Comparison of ENCODE assay signal across 14 cellular contexts in genomic region chr2:10913501-10914271, GRCh38. TPM values are rescaled to one million over a fixed set of nuclear protein-coding genes. Genes with fewer than 3 reads are reported as not detected.
DNase-seq lines count a peak whose midpoint lies in the region; ATAC-seq and TF ChIP-seq lines count a peak whose summit lies in the region.
"Had no signal": no experiment of that assay in that cellular context is flagged by ENCODE, and none has a peak within 500 bp of the region (broad histone marks: within the 10 kb centered on the region; RNA-seq: fewer than 3 reads in every experiment).

No MANE protein-coding gene starts in this region.

- peaks cover 48% of the 10 kb centered on the region for H3K27me3 Mint-ChIP-seq in H9 (ENCODE audit: low read depth)
- peaks cover 37% of the 10 kb centered on the region for H3K27me3 Mint-ChIP-seq in WTC11 (ENCODE audit: low read depth)
- peaks cover 37 to 58% of the 10 kb centered on the region in 2 donors for H3K27me3 Mint-ChIP-seq in natural killer cell (ENCODE audit: low read depth in 2 of 2)

- H2BK15ac ChIP-seq in H9 (ENCODE audit: low read depth, low read length), result no peak overlapping the region

- H4K91ac ChIP-seq in H9 (ENCODE audit: insufficient read length, low read depth, low read length), result no peak overlapping the region

- no peak overlapping the region for H2AK5ac ChIP-seq in H9 (ENCODE audit: insufficient read length, low read length)

- no peak overlapping the region for H2BK12ac ChIP-seq in H9 (ENCODE audit: insufficient read length, low read depth, low read length)

- no peak overlapping the region for H2BK120ac ChIP-seq in H9 (ENCODE audit: low read depth, low read length, poor library complexity, severe bottlenecking)

- no peak overlapping the region for H3K18ac ChIP-seq in H9 (ENCODE audit: insufficient read length, low read depth, low read length)

- no peak overlapping the region for H3K27ac ChIP-seq in H9 (ENCODE audit: insufficient read length, low read depth, low read length)
- H3K27ac ChIP-seq: colonic mucosa had no signal

- CTCF ChIA-PET in WTC11 (lab: Charles Lee), result interaction anchor here (0.6 to 6.8 kb wide), 18 partner anchors 8 to 217 kb away, joined by 3 to 84 read pairs (median 4); a partner anchor contains a TSS

- H3K4me1 Mint-ChIP-seq in H9 (peaks cover 29 to 56% of the 10 kb centered on the region in 2 experiments), WTC11 (peaks cover 37% of the 10 kb centered on the region), natural killer cell (no peaks in the 10 kb centered on the region)

- no CpG with 5 or more reads among the region's 38 CpGs for whole genome bisulfite sequencing in H9 (ENCODE audit: extremely low coverage, insufficient read length, low lambda C conversion rate)

- H3K4me2 ChIP-seq in H9 (ENCODE audit: insufficient read depth, insufficient read length, low read length), result no peak overlapping the region

- no peaks in the 10 kb centered on the region; the same call in 1 of the 2 replicates for H3K4me1 ChIP-seq in H9 (ENCODE audit: insufficient read depth, low read length)
- H3K4me1 ChIP-seq: colonic mucosa had no signal

- H3K27ac Mint-ChIP-seq in H9 (no peak overlapping the region), WTC11 (no peak overlapping the region), natural killer cell (no peak overlapping the region)

- H3K79me2 ChIP-seq in H9 (ENCODE audit: insufficient read depth, low read length), result no peaks in the 10 kb centered on the region

- no peaks in the 10 kb centered on the region for H3K9me3 ChIP-seq in H9 (ENCODE audit: control insufficient read depth, low read depth, low read length)
- H3K9me3 ChIP-seq: colonic mucosa had no signal

- H3K27me3 ChIP-seq in H9 (ENCODE audit: insufficient read depth, low read length), result peaks cover 14% of the 10 kb centered on the region; the same call in 1 of the 2 replicates

- H3K4me3 Mint-ChIP-seq in H9, result peak overlapping the region; percentile 61 to 82; a peak in 3 of 5 replicates
- H3K4me3 Mint-ChIP-seq in WTC11, result peak overlapping the region; percentile 68
- no peak overlapping the region for H3K4me3 Mint-ChIP-seq in natural killer cell

- no peak overlapping the region for H2AFZ ChIP-seq in H9 (ENCODE audit: low read length)

- H3K23ac ChIP-seq in H9 (ENCODE audit: insufficient read length, low read depth, low read length), result no peak overlapping the region

- intact Hi-C loops in left colon (cut with DNase I, micrococcal nuclease), result loop anchor here in 1 of 2 donors (10.0 kb wide), 1 partner anchor 79 kb away; no protein-coding TSS in a partner anchor
- intact Hi-C loops in sciatic nerve (cut with DNase I), result no loop called here
- intact Hi-C loops in natural killer cell (cut with micrococcal nuclease), result no loop called here

- ATAC-seq in WTC11 (no peak), left colon (peak; percentile 15), sciatic nerve (no peak), natural killer cell (no peak), GM19395 (IDR thresholded peaks at IDR 0.05; ENCODE audit: unreplicated experiment) (no peak), HG02852 (IDR thresholded peaks at IDR 0.05; ENCODE audit: unreplicated experiment) (no peak), HG03521 (IDR thresholded peaks at IDR 0.05; ENCODE audit: unreplicated experiment) (no peak)

- no peak overlapping the region for H4K5ac ChIP-seq in H9 (ENCODE audit: insufficient read length, low read depth, low read length)

- peaks cover 0 to 9% (median 2%) of the 10 kb centered on the region in 3 experiments; a peak in 4 of 7 replicates for H3K36me3 Mint-ChIP-seq in H9 (ENCODE audit: insufficient read depth in 1 of 3, low read depth in 3 of 3)
- H3K36me3 Mint-ChIP-seq in WTC11, result peaks cover 5% of the 10 kb centered on the region; the same call in 1 of the 2 replicates
- H3K36me3 Mint-ChIP-seq in natural killer cell, result no peaks in the 10 kb centered on the region

- H2BK5ac ChIP-seq in H9 (ENCODE audit: insufficient read length, low read length), result no peak overlapping the region

- POLR2A ChIA-PET in WTC11 (lab: Charles Lee), result interaction anchor here (0.7 kb wide), 1 partner anchor 19 kb away, joined by 3 read pairs; no protein-coding TSS in a partner anchor

- H3K56ac ChIP-seq in H9 (ENCODE audit: insufficient read length, low read depth, low read length), result no peak overlapping the region

- no peak overlapping the region for H3K4ac ChIP-seq in H9 (ENCODE audit: low read depth, low read length)

- DNase-seq in H9, result peak; percentile 29
- DNase-seq in WTC11 (ENCODE audit: low spot score), result no peak
- no peak for DNase-seq in left colon
- peak; percentile 51 for DNase-seq in sciatic nerve (ENCODE audit: low spot score)
- DNase-seq in natural killer cell, result no peak
- DNase-seq: activated CD4-positive, alpha-beta T cell treated with anti-CD3 and anti-CD28 coated beads, Interleukin-2, amount 50 U/mL, for 1 hour; activated naive CD4-positive, alpha-beta T cell; foreskin fibroblast; NCI-H1105; stimulated activated CD4-positive, alpha-beta T cell treated with anti-CD3 and anti-CD28 coated beads, Interleukin-4, amount 100 ng/mL, for 1 hour had no signal

- no peak overlapping the region for H3K14ac ChIP-seq in H9 (ENCODE audit: insufficient read depth, low read length)

- no peak overlapping the region for H3K9ac ChIP-seq in H9 (ENCODE audit: extremely low read depth, insufficient read length, low read length)

- H3K79me1 ChIP-seq in H9 (ENCODE audit: insufficient read depth, low read depth, low read length, poor library complexity, severe bottlenecking), result no peaks in the 10 kb centered on the region

- H2BK20ac ChIP-seq in H9 (ENCODE audit: low read depth, low read length, poor library complexity, severe bottlenecking), result no peak overlapping the region

- H4K8ac ChIP-seq in H9 (replicated peaks; ENCODE audit: insufficient read length, low read depth, low read length), result no peak overlapping the region

- peaks cover 2 to 8% of the 10 kb centered on the region in 2 experiments; a peak in 4 of 5 replicates for H3K9me3 Mint-ChIP-seq in H9
- H3K9me3 Mint-ChIP-seq in WTC11, result no peaks in the 10 kb centered on the region
- H3K9me3 Mint-ChIP-seq in natural killer cell, result no peaks in the 10 kb centered on the region

- H4K20me1 ChIP-seq in H9 (ENCODE audit: control insufficient read depth, insufficient read depth, insufficient read length), result no peaks in the 10 kb centered on the region

- H3K23me2 ChIP-seq in H9 (ENCODE audit: insufficient read length, low read depth, low read length, poor library complexity, severe bottlenecking), result no peaks in the 10 kb centered on the region

- no peak for TF ChIP-seq CTCF in H9 (conservative IDR thresholded peaks at IDR 0.05)
- TF ChIP-seq CTCF in WTC11 (IDR thresholded peaks at IDR 0.05), result no peak
- no peak for TF ChIP-seq CTCF in natural killer cell (IDR thresholded peaks at IDR 0.05)

- no peak overlapping the region for H3T11ph ChIP-seq in H9 (ENCODE audit: low read length)

TF ChIP-seq in WTC11, 78 proteins besides CTCF, POLR2A, EP300 and RAD21 (continues in another document):
- TF ChIP-seq SOX15 (CRISPR knock-in tag; IDR thresholded peaks at IDR 0.05) (no peak), FOXJ3 (CRISPR knock-in tag; IDR thresholded peaks at IDR 0.05; ENCODE audit: borderline replicate concordance) (no peak), SP1 (CRISPR knock-in tag; conservative IDR thresholded peaks at IDR 0.05) (no peak), NFATC4 (CRISPR knock-in tag; IDR thresholded peaks at IDR 0.05) (no peak), ZNF138 (CRISPR knock-in tag; conservative IDR thresholded peaks at IDR 0.05) (no peak), ELF4 (CRISPR knock-in tag; IDR thresholded peaks at IDR 0.05; ENCODE audit: low read depth) (no peak), NFE2L1 (CRISPR knock-in tag; IDR thresholded peaks at IDR 0.05) (no peak), ZNF263 (CRISPR knock-in tag; IDR thresholded peaks at IDR 0.05; ENCODE audit: low read depth) (no peak)
- TF ChIP-seq, protein P1, sequence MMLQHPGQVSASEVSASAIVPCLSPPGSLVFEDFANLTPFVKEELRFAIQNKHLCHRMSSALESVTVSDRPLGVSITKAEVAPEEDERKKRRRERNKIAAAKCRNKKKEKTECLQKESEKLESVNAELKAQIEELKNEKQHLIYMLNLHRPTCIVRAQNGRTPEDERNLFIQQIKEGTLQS (CRISPR knock-in tag; conservative IDR thresholded peaks at IDR 0.05), result no peak
- TF ChIP-seq, protein P2, sequence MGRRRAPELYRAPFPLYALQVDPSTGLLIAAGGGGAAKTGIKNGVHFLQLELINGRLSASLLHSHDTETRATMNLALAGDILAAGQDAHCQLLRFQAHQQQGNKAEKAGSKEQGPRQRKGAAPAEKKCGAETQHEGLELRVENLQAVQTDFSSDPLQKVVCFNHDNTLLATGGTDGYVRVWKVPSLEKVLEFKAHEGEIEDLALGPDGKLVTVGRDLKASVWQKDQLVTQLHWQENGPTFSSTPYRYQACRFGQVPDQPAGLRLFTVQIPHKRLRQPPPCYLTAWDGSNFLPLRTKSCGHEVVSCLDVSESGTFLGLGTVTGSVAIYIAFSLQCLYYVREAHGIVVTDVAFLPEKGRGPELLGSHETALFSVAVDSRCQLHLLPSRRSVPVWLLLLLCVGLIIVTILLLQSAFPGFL (CRISPR knock-in tag; IDR thresholded peaks at IDR 0.05; ENCODE audit: borderline replicate concordance), result no peak
- TF ChIP-seq, protein P3, sequence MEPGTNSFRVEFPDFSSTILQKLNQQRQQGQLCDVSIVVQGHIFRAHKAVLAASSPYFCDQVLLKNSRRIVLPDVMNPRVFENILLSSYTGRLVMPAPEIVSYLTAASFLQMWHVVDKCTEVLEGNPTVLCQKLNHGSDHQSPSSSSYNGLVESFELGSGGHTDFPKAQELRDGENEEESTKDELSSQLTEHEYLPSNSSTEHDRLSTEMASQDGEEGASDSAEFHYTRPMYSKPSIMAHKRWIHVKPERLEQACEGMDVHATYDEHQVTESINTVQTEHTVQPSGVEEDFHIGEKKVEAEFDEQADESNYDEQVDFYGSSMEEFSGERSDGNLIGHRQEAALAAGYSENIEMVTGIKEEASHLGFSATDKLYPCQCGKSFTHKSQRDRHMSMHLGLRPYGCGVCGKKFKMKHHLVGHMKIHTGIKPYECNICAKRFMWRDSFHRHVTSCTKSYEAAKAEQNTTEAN (CRISPR knock-in tag; IDR thresholded peaks at IDR 0.05), result no peak

RNA-seq across cellular contexts. Expression of gene KCNF1, which starts 2.0 kb away (rescaled TPM):
- total RNA-seq in H9 (2021) (3.2 and 4.8 TPM in 2 replicates), WTC11 (2021) (1.2 to 1.4 TPM (median 1.2 TPM) in 3 replicates), left colon (1 to 10 TPM in 1 of 2 donors, under 1 TPM in 1; 0.43 to 1.1 TPM), sciatic nerve (0.94 TPM), natural killer cell (not detected)

Comparison
In these comparisons a context has a peak if more than half of its experiments do, and no peak if none do; other contexts are left out.
1. DNase-seq: peak in H9 (single experiment) and sciatic nerve (single experiment); none in WTC11 (single experiment), left colon (0 of 2) and natural killer cell (single experiment).